In genomic region chr2:43041167-43041566, GRCh38 we compare ENCODE assay signal across 17 cellular contexts.
A peak's percentile ranks its signal among the peaks of the same experiment; 100 is the strongest.
DNase-seq lines count a peak whose midpoint lies in the region; ATAC-seq and TF ChIP-seq lines count a peak whose summit lies in the region.
"Had no signal": no experiment of that assay in that cellular context is flagged by ENCODE, and none has a peak within 500 bp of the region (broad histone marks: within the 10 kb centered on the region; RNA-seq: fewer than 3 reads in every experiment).

No MANE protein-coding gene starts in this region.

- no peak overlapping the region for H3K4me3 ChIP-seq in neuron (ENCODE audit: low read length)
- H3K4me3 ChIP-seq: adrenal gland, dorsolateral prefrontal cortex, gastroesophageal sphincter had no signal

- peak; percentile 8 for DNase-seq in Right ventricle myocardium inferior (ENCODE audit: missing footprints)
- DNase-seq in Right ventricle myocardium superior, result no peak
- peak; percentile 84 for DNase-seq in chondrocyte (ENCODE audit: low spot score)
- DNase-seq in effector memory CD8-positive, alpha-beta T cell, result no peak
- DNase-seq in hepatic stellate cell (ENCODE audit: low spot score), result no peak
- DNase-seq: activated CD4-positive, CD25-positive, alpha-beta regulatory T cell; activated T-cell treated with anti-CD3 and anti-CD28 coated beads, Interleukin-2, amount 50 U/mL, for 1 hour; natural killer cell; NCI-H1930; NK-92 treated with Interleukin-12 subunit alpha and Interleukin-12 subunit beta, amount 100 ng/mL, for 24 hours had no signal

- H2AFZ ChIP-seq in neuron (ENCODE audit: low read depth, low read length), result peak overlapping the region; percentile 0

- peaks cover 22% of the 10 kb centered on the region for H3K4me1 ChIP-seq in neuron (ENCODE audit: insufficient read depth, low read length)

- ATAC-seq in Right ventricle myocardium inferior (no peak), Right ventricle myocardium superior (ENCODE audit: poor library complexity) (no peak), HG03439 (IDR thresholded peaks at IDR 0.05; ENCODE audit: unreplicated experiment) (no peak), GM21423 (IDR thresholded peaks at IDR 0.05; ENCODE audit: unreplicated experiment) (no peak)
- no peak for ATAC-seq in effector memory CD8-positive, alpha-beta T cell (replicated peaks)
- ATAC-seq: gastroesophageal sphincter had no signal

- H3K27me3 ChIP-seq in neuron (ENCODE audit: insufficient read depth, low read length), result no peaks in the 10 kb centered on the region
- H3K27me3 ChIP-seq: adrenal gland, dorsolateral prefrontal cortex, gastroesophageal sphincter had no signal

- no peaks in the 10 kb centered on the region for H3K9me3 ChIP-seq in neuron (ENCODE audit: low read length)
- H3K9me3 ChIP-seq: adrenal gland, gastroesophageal sphincter had no signal

- peak overlapping the region; percentile 89 for H3K27ac Mint-ChIP-seq in chondrocyte (ENCODE audit: unreplicated experiment)
- H3K27ac Mint-ChIP-seq in effector memory CD8-positive, alpha-beta T cell, result peak overlapping the region in 1 of 2 donors; percentile 49
- H3K27ac Mint-ChIP-seq: natural killer cell had no signal

- H3K9me3 Mint-ChIP-seq in chondrocyte (ENCODE audit: low read depth), result no peaks in the 10 kb centered on the region
- no peaks in the 10 kb centered on the region for H3K9me3 Mint-ChIP-seq in effector memory CD8-positive, alpha-beta T cell
- H3K9me3 Mint-ChIP-seq: IgD-negative memory B cell, natural killer cell had no signal

- no peaks in the 10 kb centered on the region for H3K27me3 Mint-ChIP-seq in chondrocyte (ENCODE audit: low read depth)
- no peaks in the 10 kb centered on the region for H3K27me3 Mint-ChIP-seq in effector memory CD8-positive, alpha-beta T cell
- H3K27me3 Mint-ChIP-seq: IgD-negative memory B cell had no signal

- H3K36me3 ChIP-seq in neuron (ENCODE audit: insufficient read depth, low read length), result no peaks in the 10 kb centered on the region
- H3K36me3 ChIP-seq: adrenal gland, gastroesophageal sphincter had no signal

- no peak for TF ChIP-seq CTCF in chondrocyte (IDR thresholded peaks at IDR 0.05)

- intact Hi-C loops in Right ventricle myocardium inferior (cut with DNase I) (no loop called here), Right ventricle myocardium superior (cut with DNase I) (no loop called here)

- no peaks in the 10 kb centered on the region for H3K36me3 Mint-ChIP-seq in chondrocyte (ENCODE audit: low read depth)
- H3K36me3 Mint-ChIP-seq in effector memory CD8-positive, alpha-beta T cell (ENCODE audit: insufficient read depth), result no peaks in the 10 kb centered on the region
- H3K36me3 Mint-ChIP-seq: IgD-negative memory B cell, natural killer cell had no signal

- peaks cover 73% of the 10 kb centered on the region for H3K4me1 Mint-ChIP-seq in chondrocyte (ENCODE audit: low read depth)
- H3K4me1 Mint-ChIP-seq in effector memory CD8-positive, alpha-beta T cell (ENCODE audit: low read depth in 2 of 2), result no peaks in the 10 kb centered on the region
- H3K4me1 Mint-ChIP-seq: IgD-negative memory B cell had no signal

- no peak overlapping the region for H3K4me3 Mint-ChIP-seq in chondrocyte (ENCODE audit: unreplicated experiment)
- no peak overlapping the region for H3K4me3 Mint-ChIP-seq in effector memory CD8-positive, alpha-beta T cell
- H3K4me3 Mint-ChIP-seq: IgD-negative memory B cell, natural killer cell had no signal

Comparison
In these comparisons a context has a peak if more than half of its experiments do, and no peak if none do; other contexts are left out.
1. DNase-seq: peak in Right ventricle myocardium inferior (single experiment) and chondrocyte (single experiment); none in Right ventricle myocardium superior (single experiment), effector memory CD8-positive, alpha-beta T cell (0 of 3) and hepatic stellate cell (single experiment).